9 cellular contexts compared by ENCODE assay signal in the genomic region with DNA sequence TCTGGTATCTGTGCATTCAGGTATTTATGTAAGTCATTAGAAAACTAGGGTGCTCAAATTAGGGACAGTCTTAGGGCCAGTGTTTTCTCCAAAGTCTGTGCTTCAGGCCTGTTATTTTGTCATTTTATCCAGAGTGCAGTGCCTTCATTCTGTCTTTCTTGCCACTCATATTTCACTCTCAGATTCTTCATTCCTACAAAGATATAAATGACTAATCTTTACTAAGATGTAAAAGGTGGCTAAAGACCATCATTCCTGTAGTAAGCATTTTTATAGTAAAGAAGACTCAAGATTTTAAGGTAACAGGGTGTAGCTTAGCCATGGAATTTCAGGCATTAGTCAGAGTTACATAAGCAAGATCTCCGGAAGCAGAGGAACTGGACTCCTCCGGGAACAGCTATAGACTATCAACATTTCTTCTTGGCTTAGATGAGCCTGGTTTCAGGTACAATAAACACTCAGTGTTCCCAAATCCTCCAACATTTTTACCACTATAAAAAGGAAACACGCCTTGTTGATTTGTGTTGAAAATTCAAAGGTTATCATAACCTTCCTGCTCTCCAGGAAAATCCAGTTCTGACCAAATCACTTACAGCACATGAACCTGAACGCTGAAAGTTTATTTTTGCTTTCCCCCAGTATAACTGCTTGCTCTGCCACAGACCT.
DNase-seq lines count a peak whose midpoint lies in the region; ATAC-seq and TF ChIP-seq lines count a peak whose summit lies in the region.
"Had no signal": no experiment of that assay in that cellular context is flagged by ENCODE, and none has a peak within 500 bp of the region (broad histone marks: within the 10 kb centered on the region; RNA-seq: fewer than 3 reads in every experiment).

No MANE protein-coding gene starts in this region.

- DNase-seq in LoVo (ENCODE audit: low spot score) = peak; percentile 68
- peak; percentile 59 to 72 for DNase-seq in cardiac fibroblast (ENCODE audit: low read depth in 2 of 2)
- peak; percentile 72 for DNase-seq in kidney glomerular epithelial cell (lab: John Stamatoyannopoulos, UW)
- peak; percentile 67 for DNase-seq in superior temporal gyrus (ENCODE audit: extremely low spot score)
- no peak for DNase-seq in nucleus accumbens (lab: John Stamatoyannopoulos, UW)
- no peak for DNase-seq in stimulated activated CD4-positive, alpha-beta T cell treated with anti-CD3 and anti-CD28 coated beads, Interleukin-4, amount 100 ng/mL, for 4 hours
- no peak for DNase-seq in NCI-H748 (lab: John Stamatoyannopoulos, UW; ENCODE audit: unreplicated experiment)
- DNase-seq: NCI-H69 had no signal

- ATAC-seq in GM21825 (IDR thresholded peaks at IDR 0.05; ENCODE audit: unreplicated experiment) = no peak

- no peak for TF ChIP-seq CTCF in cardiac fibroblast (IDR thresholded peaks at IDR 0.05; ENCODE audit: low read depth, low read length)

- H3K4me3 ChIP-seq in cardiac fibroblast (replicated peaks in 1 of 2; ENCODE audit: low read depth in 2 of 2, low read length in 2 of 2) = peak overlapping the region in 1 of 2 donors; percentile 11

Comparison
In these comparisons a context has a peak if more than half of its experiments do, and no peak if none do; other contexts are left out.
1. DNase-seq: peak in LoVo (single experiment), cardiac fibroblast (2 of 2), kidney glomerular epithelial cell (single experiment) and superior temporal gyrus (single experiment); none in nucleus accumbens (0 of 56), stimulated activated CD4-positive, alpha-beta T cell treated with anti-CD3 and anti-CD28 coated beads, Interleukin-4, amount 100 ng/mL, for 4 hours (0 of 2) and NCI-H748 (single experiment).